ENCODE assay signal across 1 cellular context in the genomic region with DNA sequence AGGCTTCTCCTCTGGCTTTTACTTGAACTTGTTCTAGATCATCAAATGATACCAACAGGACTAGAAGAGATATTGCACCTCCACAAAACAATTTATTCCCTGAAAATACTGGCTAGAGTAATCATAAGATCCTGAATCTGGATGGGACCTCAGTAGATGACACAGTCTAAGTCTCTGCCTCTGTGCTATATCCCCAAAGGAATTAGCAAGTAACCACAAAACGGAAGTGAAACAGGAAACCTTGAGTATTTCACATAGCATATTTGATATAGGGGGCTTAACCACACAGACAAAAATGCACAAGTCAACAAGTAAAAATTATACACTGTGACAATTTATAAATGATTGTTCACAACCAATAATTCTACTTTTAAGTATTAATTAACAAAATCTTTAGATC.
TF ChIP-seq lines count a peak whose summit lies in the region.

No MANE protein-coding gene starts in this region.

TF ChIP-seq in GM23338, 12 proteins besides CTCF, POLR2A, EP300 and RAD21 (continued from another document):
- TF ChIP-seq, protein P1, sequence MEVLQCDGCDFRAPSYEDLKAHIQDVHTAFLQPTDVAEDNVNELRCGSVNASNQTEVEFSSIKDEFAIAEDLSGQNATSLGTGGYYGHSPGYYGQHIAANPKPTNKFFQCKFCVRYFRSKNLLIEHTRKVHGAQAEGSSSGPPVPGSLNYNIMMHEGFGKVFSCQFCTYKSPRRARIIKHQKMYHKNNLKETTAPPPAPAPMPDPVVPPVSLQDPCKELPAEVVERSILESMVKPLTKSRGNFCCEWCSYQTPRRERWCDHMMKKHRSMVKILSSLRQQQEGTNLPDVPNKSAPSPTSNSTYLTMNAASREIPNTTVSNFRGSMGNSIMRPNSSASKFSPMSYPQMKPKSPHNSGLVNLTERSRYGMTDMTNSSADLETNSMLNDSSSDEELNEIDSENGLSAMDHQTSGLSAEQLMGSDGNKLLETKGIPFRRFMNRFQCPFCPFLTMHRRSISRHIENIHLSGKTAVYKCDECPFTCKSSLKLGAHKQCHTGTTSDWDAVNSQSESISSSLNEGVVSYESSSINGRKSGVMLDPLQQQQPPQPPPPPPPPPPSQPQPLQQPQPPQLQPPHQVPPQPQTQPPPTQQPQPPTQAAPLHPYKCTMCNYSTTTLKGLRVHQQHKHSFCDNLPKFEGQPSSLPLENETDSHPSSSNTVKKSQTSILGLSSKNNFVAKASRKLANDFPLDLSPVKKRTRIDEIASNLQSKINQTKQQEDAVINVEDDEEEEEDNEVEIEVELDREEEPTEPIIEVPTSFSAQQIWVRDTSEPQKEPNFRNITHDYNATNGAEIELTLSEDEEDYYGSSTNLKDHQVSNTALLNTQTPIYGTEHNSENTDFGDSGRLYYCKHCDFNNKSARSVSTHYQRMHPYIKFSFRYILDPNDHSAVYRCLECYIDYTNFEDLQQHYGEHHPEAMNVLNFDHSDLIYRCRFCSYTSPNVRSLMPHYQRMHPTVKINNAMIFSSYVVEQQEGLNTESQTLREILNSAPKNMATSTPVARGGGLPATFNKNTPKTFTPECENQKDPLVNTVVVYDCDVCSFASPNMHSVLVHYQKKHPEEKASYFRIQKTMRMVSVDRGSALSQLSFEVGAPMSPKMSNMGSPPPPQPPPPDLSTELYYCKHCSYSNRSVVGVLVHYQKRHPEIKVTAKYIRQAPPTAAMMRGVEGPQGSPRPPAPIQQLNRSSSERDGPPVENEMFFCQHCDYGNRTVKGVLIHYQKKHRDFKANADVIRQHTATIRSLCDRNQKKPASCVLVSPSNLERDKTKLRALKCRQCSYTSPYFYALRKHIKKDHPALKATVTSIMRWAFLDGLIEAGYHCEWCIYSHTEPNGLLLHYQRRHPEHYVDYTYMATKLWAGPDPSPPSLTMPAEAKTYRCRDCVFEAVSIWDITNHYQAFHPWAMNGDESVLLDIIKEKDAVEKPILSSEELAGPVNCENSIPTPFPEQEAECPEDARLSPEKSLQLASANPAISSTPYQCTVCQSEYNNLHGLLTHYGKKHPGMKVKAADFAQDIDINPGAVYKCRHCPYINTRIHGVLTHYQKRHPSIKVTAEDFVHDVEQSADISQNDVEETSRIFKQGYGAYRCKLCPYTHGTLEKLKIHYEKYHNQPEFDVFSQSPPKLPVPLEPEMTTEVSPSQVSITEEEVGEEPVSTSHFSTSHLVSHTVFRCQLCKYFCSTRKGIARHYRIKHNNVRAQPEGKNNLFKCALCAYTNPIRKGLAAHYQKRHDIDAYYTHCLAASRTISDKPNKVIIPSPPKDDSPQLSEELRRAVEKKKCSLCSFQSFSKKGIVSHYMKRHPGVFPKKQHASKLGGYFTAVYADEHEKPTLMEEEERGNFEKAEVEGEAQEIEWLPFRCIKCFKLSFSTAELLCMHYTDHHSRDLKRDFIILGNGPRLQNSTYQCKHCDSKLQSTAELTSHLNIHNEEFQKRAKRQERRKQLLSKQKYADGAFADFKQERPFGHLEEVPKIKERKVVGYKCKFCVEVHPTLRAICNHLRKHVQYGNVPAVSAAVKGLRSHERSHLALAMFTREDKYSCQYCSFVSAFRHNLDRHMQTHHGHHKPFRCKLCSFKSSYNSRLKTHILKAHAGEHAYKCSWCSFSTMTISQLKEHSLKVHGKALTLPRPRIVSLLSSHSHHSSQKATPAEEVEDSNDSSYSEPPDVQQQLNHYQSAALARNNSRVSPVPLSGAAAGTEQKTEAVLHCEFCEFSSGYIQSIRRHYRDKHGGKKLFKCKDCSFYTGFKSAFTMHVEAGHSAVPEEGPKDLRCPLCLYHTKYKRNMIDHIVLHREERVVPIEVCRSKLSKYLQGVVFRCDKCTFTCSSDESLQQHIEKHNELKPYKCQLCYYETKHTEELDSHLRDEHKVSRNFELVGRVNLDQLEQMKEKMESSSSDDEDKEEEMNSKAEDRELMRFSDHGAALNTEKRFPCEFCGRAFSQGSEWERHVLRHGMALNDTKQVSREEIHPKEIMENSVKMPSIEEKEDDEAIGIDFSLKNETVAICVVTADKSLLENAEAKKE (CRISPR knock-in tag; IDR thresholded peaks at IDR 0.05), result no peak
- TF ChIP-seq EZH2phosphoT487 (IDR thresholded peaks at IDR 0.05; ENCODE audit: unreplicated experiment) (no peak), STAT1 (IDR thresholded peaks at IDR 0.05; ENCODE audit: unreplicated experiment) (no peak)
